In the genomic region with DNA sequence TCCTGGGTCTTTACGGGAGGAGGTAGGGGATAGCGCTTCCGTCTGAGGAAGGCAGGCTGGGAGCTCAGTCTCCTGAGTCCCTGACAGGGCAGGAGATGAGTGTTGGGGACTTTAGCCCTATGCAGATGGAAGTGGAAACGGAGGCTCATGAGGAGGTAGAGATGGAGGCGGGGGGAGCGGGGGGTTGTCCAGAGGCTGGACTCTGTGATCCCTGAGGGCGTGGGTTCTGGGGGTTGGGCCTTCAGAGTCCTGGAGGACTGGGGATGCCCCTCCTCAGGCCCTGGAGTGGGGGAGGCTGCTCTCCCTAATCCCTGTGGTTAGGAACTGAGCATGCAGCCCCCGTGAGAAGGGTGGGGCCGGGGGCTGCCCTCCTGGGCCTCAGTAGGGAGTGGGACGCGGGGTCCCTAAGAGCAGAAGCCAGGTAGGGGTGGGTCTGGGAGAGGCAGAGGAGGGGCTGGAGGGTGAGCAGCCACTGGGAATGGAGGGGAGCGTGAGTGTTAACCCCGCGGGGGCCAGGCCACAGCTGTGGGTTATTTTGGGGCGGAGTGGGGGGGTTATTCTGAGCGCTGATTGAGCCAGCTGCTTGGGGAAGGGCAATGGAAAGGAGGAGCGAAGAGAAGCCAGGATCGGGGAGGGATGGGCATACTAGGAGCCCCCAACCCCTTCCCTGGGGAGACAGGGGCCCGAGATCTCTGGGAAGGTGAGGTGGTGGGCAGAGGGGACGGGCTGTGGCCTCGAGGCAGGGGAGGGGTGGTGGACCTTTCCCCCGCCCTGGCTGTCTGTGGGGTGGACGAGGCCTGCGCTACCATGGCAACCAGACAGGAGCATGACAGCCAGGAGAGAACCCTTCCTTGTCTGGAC, we compare ENCODE assay signal across 21 cellular contexts. TPM values are rescaled to one million over a fixed set of nuclear protein-coding genes. Genes with fewer than 3 reads are reported as not detected.
DNase-seq lines count a peak whose midpoint lies in the region; ATAC-seq, FAIRE-seq and TF ChIP-seq lines count a peak whose summit lies in the region.
"Had no signal": no experiment of that assay in that cellular context is flagged by ENCODE, and none has a peak within 500 bp of the region (broad histone marks: within the 10 kb centered on the region; RNA-seq: fewer than 3 reads in every experiment).

No MANE protein-coding gene starts in this region.

- H3K27me3 ChIP-seq in PC-9 (ENCODE audit: insufficient read depth, low read depth), result peaks cover 11% of the 10 kb centered on the region
- H3K27me3 ChIP-seq in small intestine (ENCODE audit: control insufficient read depth in 2 of 2, insufficient read depth in 2 of 2, low read length in 2 of 2), result peaks cover 5 to 22% of the 10 kb centered on the region in 2 donors

- DNase-seq in DMS 273 (lab: John Stamatoyannopoulos, UW; ENCODE audit: unreplicated experiment) (peak; percentile 47), DMS 273 treated with DMSO at 0.1 percent for 48 hours (lab: John Stamatoyannopoulos, UW) (no peak), PC-9 (no peak), glutamatergic neuron (peak; percentile 63), small intestine (peak; percentile 61), H4 (ENCODE audit: low spot score) (no peak)
- DNase-seq: 8988T; activated naive CD8-positive, alpha-beta T cell treated with anti-CD3 and anti-CD28 coated beads, Interleukin-2, amount 10 ng/mL, durations not matched to agents 7 days and 5 days; DMS79 treated with DMSO at 0.1 percent for 48 hours; heart left ventricle; Kasumi-1; NCI-H1436 treated with DMSO at 0.1 percent for 48 hours; thyroid gland had no signal

- CTCF ChIA-PET in PC-9 (lab: Charles Lee), result no interaction called here

- H3K4me2 ChIP-seq in PC-9, result peak overlapping the region; percentile 98; the same call in 1 of the 2 replicates

- no peaks in the 10 kb centered on the region for H3K9me2 ChIP-seq in PC-9 (ENCODE audit: insufficient read depth)

- POLR2A ChIA-PET in PC-9 (lab: Charles Lee; ENCODE audit: unreplicated experiment), result no interaction called here

- peaks cover 16% of the 10 kb centered on the region for H3K9me3 Mint-ChIP-seq in glutamatergic neuron (ENCODE audit: unreplicated experiment)
- H3K9me3 Mint-ChIP-seq: activated naive CD8-positive, alpha-beta T cell treated with anti-CD3 and anti-CD28 coated beads, Interleukin-2, amount 10 ng/mL, durations not matched to agents 7 days and 5 days had no signal

- no peak overlapping the region for H2AFZ ChIP-seq in PC-9

- no peak overlapping the region for H3K27ac Mint-ChIP-seq in glutamatergic neuron (ENCODE audit: unreplicated experiment)
- H3K27ac Mint-ChIP-seq: activated naive CD8-positive, alpha-beta T cell treated with anti-CD3 and anti-CD28 coated beads, Interleukin-2, amount 10 ng/mL, durations not matched to agents 7 days and 5 days; activated T-cell treated with anti-CD3 and anti-CD28 coated beads, Interleukin-2, amount 50 U/mL, for 24 hours had no signal

- peaks cover 32% of the 10 kb centered on the region for H3K79me2 ChIP-seq in PC-9 (ENCODE audit: low read depth)

- FAIRE-seq in small intestine (lab: Jason Lieb, UNC), result no peak
- FAIRE-seq: keratinocyte had no signal

- BruUV-seq in PC-9 (replicated peaks; lab: Mats Ljungman, UMichigan), result no TSS peak

- no peaks in the 10 kb centered on the region for H3K36me3 Mint-ChIP-seq in glutamatergic neuron (ENCODE audit: unreplicated experiment)

- WGBS in small intestine, 3 donors, result 27 to 49% (median 41%) methylated on average over 22 to 24 of the region's 24 CpGs

- peaks cover 22% of the 10 kb centered on the region for H3K4me1 ChIP-seq in PC-9 (replicated peaks; ENCODE audit: insufficient read depth)
- H3K4me1 ChIP-seq in small intestine (ENCODE audit: control insufficient read depth in 2 of 2, insufficient read depth in 1 of 2, low read depth in 1 of 2, low read length in 1 of 2), result peaks cover 0 to 2% of the 10 kb centered on the region in 2 donors

- intact Hi-C loops in PC-9 (cut with micrococcal nuclease; ENCODE audit: unreplicated experiment), result loop anchor here (5.0 kb wide), 1 partner anchor 71 kb away; the partner anchor contains the start of gene CYTH2

- no peaks in the 10 kb centered on the region for H3K9me3 ChIP-seq in PC-9 (ENCODE audit: insufficient read depth, low read depth)
- no peaks in the 10 kb centered on the region for H3K9me3 ChIP-seq in small intestine (ENCODE audit: control insufficient read depth, low read depth)
- H3K9me3 ChIP-seq: heart left ventricle, thyroid gland had no signal

- no peak overlapping the region for H3K4me3 ChIP-seq in PC-9
- no peak overlapping the region for H3K4me3 ChIP-seq in small intestine (ENCODE audit: low read depth in 1 of 2, low read length in 2 of 2)
- H3K4me3 ChIP-seq: thyroid gland had no signal

- no peaks in the 10 kb centered on the region for H3K36me3 ChIP-seq in PC-9 (ENCODE audit: low read depth)
- no peaks in the 10 kb centered on the region for H3K36me3 ChIP-seq in small intestine (ENCODE audit: control insufficient read depth in 2 of 2, insufficient read depth in 2 of 2, low read length in 2 of 2)
- H3K36me3 ChIP-seq: heart left ventricle, thyroid gland had no signal

- TF ChIP-seq CTCF in PC-9 (conservative IDR thresholded peaks at IDR 0.05) (no peak), glutamatergic neuron (IDR thresholded peaks at IDR 0.05; ENCODE audit: partially characterized antibody, unreplicated experiment) (no peak)

- peaks cover 15% of the 10 kb centered on the region for H4K20me1 ChIP-seq in PC-9 (ENCODE audit: insufficient read depth)

- H3K27ac ChIP-seq in PC-9 (no peak overlapping the region), small intestine (ENCODE audit: low read depth in 1 of 2, low read length in 1 of 2) (no peak overlapping the region)
- H3K27ac ChIP-seq: C4-2B, heart left ventricle, thyroid gland had no signal

- H3K27me3 Mint-ChIP-seq in glutamatergic neuron (ENCODE audit: unreplicated experiment), result peaks cover 21% of the 10 kb centered on the region

- ATAC-seq in HG03025 (IDR thresholded peaks at IDR 0.05; ENCODE audit: low FRiP score, unreplicated experiment) (no peak), GM18858 (IDR thresholded peaks at IDR 0.05; ENCODE audit: unreplicated experiment) (no peak)
- ATAC-seq: heart left ventricle had no signal

- peaks cover 57% of the 10 kb centered on the region for H3F3A ChIP-seq in PC-9 (ENCODE audit: insufficient read depth, low read depth)

- H3K4me1 Mint-ChIP-seq in glutamatergic neuron (ENCODE audit: low read depth, unreplicated experiment), result peaks cover 24% of the 10 kb centered on the region

- peak overlapping the region; percentile 69 for H3K4me3 Mint-ChIP-seq in glutamatergic neuron (ENCODE audit: unreplicated experiment)

RNA-seq across cellular contexts. Expression of gene GRIN2D, which starts 2.8 kb away (rescaled TPM):
- total RNA-seq in PC-9 (2021), result 3.2 and 3.8 TPM in 2 replicates
- total RNA-seq in glutamatergic neuron (ENCODE audit: unreplicated experiment), result 21.7 TPM
- under 1 TPM in 1 of 3 donors, not detected in 2; 0.25 TPM for polyA plus RNA-seq in small intestine
- not detected in 2 replicates for total RNA-seq in H4 (2014; rRNA removed; shearing (Covaris generic))
- total RNA-seq: SK-MEL-5 had no signal

RNA-seq across cellular contexts. Expression of gene KDELR1, which starts 4.9 kb away (rescaled TPM):
- total RNA-seq in PC-9 (2021) (220 and 261 TPM in 2 replicates), glutamatergic neuron (ENCODE audit: unreplicated experiment) (213 TPM)
- 100 to 1,000 TPM in 2 of 3 donors, 10 to 100 TPM in 1; 95.4 to 231 (median 101) TPM for polyA plus RNA-seq in small intestine
- total RNA-seq in H4 (2014; rRNA removed; shearing (Covaris generic)), result 127 and 219 TPM in 2 replicates

RNA-seq across cellular contexts. Expression of gene SYNGR4, which starts 32.1 kb away (rescaled TPM):
- 1.3 and 2.1 TPM in 2 replicates for total RNA-seq in PC-9 (2021)
- total RNA-seq in glutamatergic neuron (ENCODE audit: unreplicated experiment), result not detected
- under 1 TPM in 1 of 3 donors, not detected in 2; 0.15 TPM for polyA plus RNA-seq in small intestine
- 0.35 TPM in 1 of 2 replicates, not detected in the other for total RNA-seq in H4 (2014; rRNA removed; shearing (Covaris generic))
- total RNA-seq: heart left ventricle, mesenteric fat pad, omental fat pad, SK-MEL-5, thyroid gland had no signal
- polyA plus RNA-seq: heart left ventricle, keratinocyte had no signal

RNA-seq across cellular contexts. Expression of gene TMEM143, which starts 32.5 kb away (rescaled TPM):
- total RNA-seq in PC-9 (2021) (24.8 and 31.3 TPM in 2 replicates), glutamatergic neuron (ENCODE audit: unreplicated experiment) (11.9 TPM)
- polyA plus RNA-seq in small intestine, result 10 to 100 TPM in 1 of 3 donors, 1 to 10 TPM in 2; 5.9 to 13.2 (median 8.4) TPM
- 3.3 and 3.6 TPM in 2 replicates for total RNA-seq in H4 (2014; rRNA removed; shearing (Covaris generic))

RNA-seq across cellular contexts. Expression of gene GRWD1, which starts 49.5 kb away (rescaled TPM):
- total RNA-seq in PC-9 (2021) (35.5 and 44.2 TPM in 2 replicates), glutamatergic neuron (ENCODE audit: unreplicated experiment) (25.0 TPM)
- 10 to 100 TPM in 1 of 3 donors, 1 to 10 TPM in 2; 5.6 to 18.4 (median 7.3) TPM for polyA plus RNA-seq in small intestine
- 54.8 and 65.5 TPM in 2 replicates for total RNA-seq in H4 (2014; rRNA removed; shearing (Covaris generic))

Comparison
In these comparisons a context has a peak if more than half of its experiments do, and no peak if none do; other contexts are left out.
1. DNase-seq: peak in DMS 273 (single experiment), glutamatergic neuron (single experiment) and small intestine (single experiment); none in DMS 273 treated with DMSO at 0.1 percent for 48 hours (single experiment), PC-9 (0 of 2) and H4 (single experiment).